In genomic region chr5:40224421-40224820, GRCh38 we compare ENCODE assay signal across 9 cellular contexts.
A peak's percentile ranks its signal among the peaks of the same experiment; 100 is the strongest.
DNase-seq lines count a peak whose midpoint lies in the region; ATAC-seq lines count a peak whose summit lies in the region.
"Had no signal": no experiment of that assay in that cellular context is flagged by ENCODE, and none has a peak within 500 bp of the region (broad histone marks: within the 10 kb centered on the region; RNA-seq: fewer than 3 reads in every experiment).

No MANE protein-coding gene starts in this region.

- no peak overlapping the region for H3K4me3 Mint-ChIP-seq in activated naive CD4-positive, alpha-beta T cell treated with anti-CD3 and anti-CD28 coated beads, Interleukin-2, amount 10 ng/mL, durations not matched to agents 7 days and 5 days
- H3K4me3 Mint-ChIP-seq in activated naive CD8-positive, alpha-beta T cell treated with anti-CD3 and anti-CD28 coated beads, Interleukin-2, amount 10 ng/mL, durations not matched to agents 7 days and 5 days = peak overlapping the region; percentile 42
- H3K4me3 Mint-ChIP-seq in stimulated activated naive CD8-positive, alpha-beta T cell treated with anti-CD3 and anti-CD28 coated beads, Interleukin-15, amount 100 ng/mL, for 72 hours = peak overlapping the region; percentile 20 to 49

- peaks cover 12% of the 10 kb centered on the region for H3K4me1 Mint-ChIP-seq in activated naive CD4-positive, alpha-beta T cell treated with anti-CD3 and anti-CD28 coated beads, Interleukin-2, amount 10 ng/mL, durations not matched to agents 7 days and 5 days
- peaks cover 16% of the 10 kb centered on the region for H3K4me1 Mint-ChIP-seq in activated naive CD8-positive, alpha-beta T cell treated with anti-CD3 and anti-CD28 coated beads, Interleukin-2, amount 10 ng/mL, durations not matched to agents 7 days and 5 days
- H3K4me1 Mint-ChIP-seq in stimulated activated naive CD8-positive, alpha-beta T cell treated with anti-CD3 and anti-CD28 coated beads, Interleukin-15, amount 100 ng/mL, for 72 hours = peaks cover 48% of the 10 kb centered on the region

- no peak for DNase-seq in activated naive CD4-positive, alpha-beta T cell treated with anti-CD3 and anti-CD28 coated beads, Interleukin-2, amount 10 ng/mL, durations not matched to agents 7 days and 5 days
- no peak for DNase-seq in activated naive CD4-positive, alpha-beta T cell treated with Interleukin-2 at 50 U/mL for 16 hours
- DNase-seq in activated naive CD8-positive, alpha-beta T cell treated with anti-CD3 and anti-CD28 coated beads, Interleukin-2, amount 10 ng/mL, durations not matched to agents 7 days and 5 days = no peak
- no peak for DNase-seq in stimulated activated naive CD8-positive, alpha-beta T cell treated with anti-CD3 and anti-CD28 coated beads, Interleukin-15, amount 100 ng/mL, for 72 hours
- DNase-seq in NCI-H1092 (lab: John Stamatoyannopoulos, UW) = no peak
- no peak for DNase-seq in Kasumi-1 (lab: John Stamatoyannopoulos, UW)
- no peak for DNase-seq in SIG-M5 (lab: John Stamatoyannopoulos, UW)

- CTCF ChIA-PET in activated naive CD4-positive, alpha-beta T cell treated with anti-CD3 and anti-CD28 coated beads, Interleukin-2, amount 10 ng/mL, durations not matched to agents 7 days and 5 days (lab: Charles Lee) = no interaction called here

- no peaks in the 10 kb centered on the region for H3K36me3 Mint-ChIP-seq in activated naive CD4-positive, alpha-beta T cell treated with anti-CD3 and anti-CD28 coated beads, Interleukin-2, amount 10 ng/mL, durations not matched to agents 7 days and 5 days
- H3K36me3 Mint-ChIP-seq in activated naive CD8-positive, alpha-beta T cell treated with anti-CD3 and anti-CD28 coated beads, Interleukin-2, amount 10 ng/mL, durations not matched to agents 7 days and 5 days = peaks cover 4% of the 10 kb centered on the region

- no peaks in the 10 kb centered on the region for H3K27me3 Mint-ChIP-seq in activated naive CD4-positive, alpha-beta T cell treated with anti-CD3 and anti-CD28 coated beads, Interleukin-2, amount 10 ng/mL, durations not matched to agents 7 days and 5 days
- peaks cover 2% of the 10 kb centered on the region for H3K27me3 Mint-ChIP-seq in activated naive CD8-positive, alpha-beta T cell treated with anti-CD3 and anti-CD28 coated beads, Interleukin-2, amount 10 ng/mL, durations not matched to agents 7 days and 5 days
- H3K27me3 Mint-ChIP-seq in stimulated activated naive CD8-positive, alpha-beta T cell treated with anti-CD3 and anti-CD28 coated beads, Interleukin-15, amount 100 ng/mL, for 72 hours = no peaks in the 10 kb centered on the region

- ATAC-seq in HG02981 (IDR thresholded peaks at IDR 0.05; ENCODE audit: unreplicated experiment) = peak; percentile 4
- no peak for ATAC-seq in activated naive CD8-positive, alpha-beta T cell treated with anti-CD3 and anti-CD28 coated beads, Interleukin-2, amount 10 ng/mL, durations not matched to agents 7 days and 5 days (ENCODE audit: low read depth)
- no peak for ATAC-seq in stimulated activated naive CD8-positive, alpha-beta T cell treated with anti-CD3 and anti-CD28 coated beads, Interleukin-15, amount 100 ng/mL, for 72 hours
- ATAC-seq: HepG2 had no signal

- peak overlapping the region; percentile 49 for H3K27ac Mint-ChIP-seq in activated naive CD4-positive, alpha-beta T cell treated with anti-CD3 and anti-CD28 coated beads, Interleukin-2, amount 10 ng/mL, durations not matched to agents 7 days and 5 days
- no peak overlapping the region for H3K27ac Mint-ChIP-seq in activated naive CD8-positive, alpha-beta T cell treated with anti-CD3 and anti-CD28 coated beads, Interleukin-2, amount 10 ng/mL, durations not matched to agents 7 days and 5 days
- peak overlapping the region; percentile 59 to 84 for H3K27ac Mint-ChIP-seq in stimulated activated naive CD8-positive, alpha-beta T cell treated with anti-CD3 and anti-CD28 coated beads, Interleukin-15, amount 100 ng/mL, for 72 hours

- POLR2A ChIA-PET in activated naive CD8-positive, alpha-beta T cell treated with anti-CD3 and anti-CD28 coated beads, Interleukin-2, amount 10 ng/mL, durations not matched to agents 7 days and 5 days (lab: Charles Lee) = no interaction called here

- peaks cover 1% of the 10 kb centered on the region for H3K9me3 Mint-ChIP-seq in activated naive CD4-positive, alpha-beta T cell treated with anti-CD3 and anti-CD28 coated beads, Interleukin-2, amount 10 ng/mL, durations not matched to agents 7 days and 5 days
- peaks cover 9% of the 10 kb centered on the region for H3K9me3 Mint-ChIP-seq in activated naive CD8-positive, alpha-beta T cell treated with anti-CD3 and anti-CD28 coated beads, Interleukin-2, amount 10 ng/mL, durations not matched to agents 7 days and 5 days
- H3K9me3 Mint-ChIP-seq in stimulated activated naive CD8-positive, alpha-beta T cell treated with anti-CD3 and anti-CD28 coated beads, Interleukin-15, amount 100 ng/mL, for 72 hours = peaks cover 0 to 2% of the 10 kb centered on the region in 2 donors
